In genomic region chr10:79331709-79332108, GRCh38 we compare ENCODE assay signal across 8 cellular contexts. TPM values are rescaled to one million over a fixed set of nuclear protein-coding genes. Genes with fewer than 3 reads are reported as not detected.
DNase-seq lines count a peak whose midpoint lies in the region; ATAC-seq and TF ChIP-seq lines count a peak whose summit lies in the region.

No MANE protein-coding gene starts in this region.

- peak; percentile 72 for ATAC-seq in GM18861 (IDR thresholded peaks at IDR 0.05; ENCODE audit: unreplicated experiment)
- peak; percentile 65 for ATAC-seq in HG03039 (IDR thresholded peaks at IDR 0.05; ENCODE audit: unreplicated experiment)
- ATAC-seq in omental fat pad (ENCODE audit: low FRiP score) = no peak

- peaks cover 4% of the 10 kb centered on the region for H3K36me3 Mint-ChIP-seq in T-helper 1 cell treated with Interleukin-12 subunit alpha and Interleukin-12 subunit beta and Interleukin-4 antibody, amounts not matched to agents 30 μg/mL and 1 μg/mL, for 36 hours (ENCODE audit: low read depth)
- peaks cover 4% of the 10 kb centered on the region for H3K36me3 Mint-ChIP-seq in endothelial cell (ENCODE audit: low read depth, unreplicated experiment)

- peaks cover 43% of the 10 kb centered on the region for H3K4me1 Mint-ChIP-seq in T-helper 1 cell treated with Interleukin-12 subunit alpha and Interleukin-12 subunit beta and Interleukin-4 antibody, amounts not matched to agents 30 μg/mL and 1 μg/mL, for 36 hours (ENCODE audit: low read depth)
- peaks cover 14% of the 10 kb centered on the region for H3K4me1 Mint-ChIP-seq in endothelial cell (ENCODE audit: unreplicated experiment)

- H3K27ac Mint-ChIP-seq in T-helper 1 cell treated with Interleukin-12 subunit alpha and Interleukin-12 subunit beta and Interleukin-4 antibody, amounts not matched to agents 30 μg/mL and 1 μg/mL, for 36 hours = peak overlapping the region; percentile 97
- no peak overlapping the region for H3K27ac Mint-ChIP-seq in endothelial cell (ENCODE audit: unreplicated experiment)

- TF ChIP-seq CTCF in omental fat pad (IDR thresholded peaks at IDR 0.05) (no peak), endothelial cell (IDR thresholded peaks at IDR 0.05; ENCODE audit: unreplicated experiment) (no peak)

- no peaks in the 10 kb centered on the region for H3K27me3 Mint-ChIP-seq in T-helper 1 cell treated with Interleukin-12 subunit alpha and Interleukin-12 subunit beta and Interleukin-4 antibody, amounts not matched to agents 30 μg/mL and 1 μg/mL, for 36 hours (ENCODE audit: low read depth)
- H3K27me3 Mint-ChIP-seq in endothelial cell (ENCODE audit: unreplicated experiment) = peaks cover 4% of the 10 kb centered on the region

- peak overlapping the region; percentile 59 for H3K4me3 Mint-ChIP-seq in T-helper 1 cell treated with Interleukin-12 subunit alpha and Interleukin-12 subunit beta and Interleukin-4 antibody, amounts not matched to agents 30 μg/mL and 1 μg/mL, for 36 hours
- no peak overlapping the region for H3K4me3 Mint-ChIP-seq in endothelial cell (ENCODE audit: unreplicated experiment)

- H3K9me3 Mint-ChIP-seq in T-helper 1 cell treated with Interleukin-12 subunit alpha and Interleukin-12 subunit beta and Interleukin-4 antibody, amounts not matched to agents 30 μg/mL and 1 μg/mL, for 36 hours = peaks cover 5% of the 10 kb centered on the region
- H3K9me3 Mint-ChIP-seq in endothelial cell (ENCODE audit: unreplicated experiment) = no peaks in the 10 kb centered on the region

- DNase-seq in astrocyte of the hippocampus (ENCODE audit: low read depth, low spot score) (peak; percentile 67), renal cortical epithelial cell (ENCODE audit: low read depth) (peak; percentile 67), NCI-H1694 (lab: John Stamatoyannopoulos, UW) (no peak), omental fat pad (ENCODE audit: low spot score) (no peak), endothelial cell (ENCODE audit: low spot score) (no peak)

RNA-seq across cellular contexts. Expression of gene PPIF, which starts 15.6 kb away (rescaled TPM):
- total RNA-seq in renal cortical epithelial cell = 48.6 and 58.7 TPM in 2 replicates
- 100 to 1,000 TPM in 2 of 4 donors, 10 to 100 TPM in 2; 34.2 to 141 (median 94.5) TPM for total RNA-seq in omental fat pad
- 21.9 TPM for total RNA-seq in endothelial cell (ENCODE audit: unreplicated experiment)

Comparison
In these comparisons a context has a peak if more than half of its experiments do, and no peak if none do; other contexts are left out.
1. DNase-seq: peak in astrocyte of the hippocampus (single experiment) and renal cortical epithelial cell (single experiment); none in NCI-H1694 (single experiment), omental fat pad (single experiment) and endothelial cell (single experiment).